21 cellular contexts compared by ENCODE assay signal in the genomic region with DNA sequence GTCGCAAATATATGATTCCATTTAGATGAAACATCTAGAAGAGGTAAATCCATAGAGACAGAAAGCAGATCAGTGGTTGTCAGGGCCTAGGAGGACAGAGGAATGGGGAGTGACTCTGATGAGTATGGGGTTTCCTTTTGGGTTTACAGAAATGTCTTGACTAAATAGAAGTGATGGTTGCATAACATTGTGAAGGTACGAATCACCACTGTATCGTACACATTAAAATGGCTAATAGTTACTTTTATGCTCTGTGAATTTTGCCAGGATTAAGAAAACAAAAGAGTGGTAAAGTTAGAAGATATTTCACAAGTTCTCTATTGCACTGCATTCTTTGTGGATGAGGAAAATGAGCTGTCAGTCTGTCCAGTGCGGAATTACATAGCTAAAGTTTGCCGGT.
DNase-seq lines count a peak whose midpoint lies in the region; ATAC-seq, FAIRE-seq and TF ChIP-seq lines count a peak whose summit lies in the region.
"Had no signal": no experiment of that assay in that cellular context is flagged by ENCODE, and none has a peak within 500 bp of the region (broad histone marks: within the 10 kb centered on the region; RNA-seq: fewer than 3 reads in every experiment).

No MANE protein-coding gene starts in this region.

- no peaks in the 10 kb centered on the region for H3K36me3 Mint-ChIP-seq in activated T-helper 1 cell treated with anti-CD3 and anti-CD28 coated beads, Interleukin-12 subunit alpha, Interleukin-12 subunit beta, Interleukin-2, Interleukin-4 antibody, amounts not matched to agents 30 ng/mL and 10 ng/mL and 1 ng/mL, durations not matched to agents 14 hours and 24 hours and 36 hours (ENCODE audit: low read depth)
- H3K36me3 Mint-ChIP-seq: type B pancreatic cell had no signal

- DNase-seq in GM12892 (ENCODE audit: insufficient read length) = no peak
- DNase-seq in fibroblast of the aortic adventitia (ENCODE audit: low read depth) = peak; percentile 89
- DNase-seq in stromal cell of bone marrow (ENCODE audit: low read depth) = peak; percentile 51
- DNase-seq in activated T-helper 1 cell treated with anti-CD3 and anti-CD28 coated beads, Interleukin-12 subunit alpha, Interleukin-12 subunit beta, Interleukin-2, Interleukin-4 antibody, amounts not matched to agents 30 ng/mL and 10 ng/mL and 1 ng/mL, durations not matched to agents 14 hours and 24 hours and 36 hours (ENCODE audit: low spot score) = no peak
- no peak for DNase-seq in posterior vena cava (ENCODE audit: low spot score)
- no peak for DNase-seq in LoVo (ENCODE audit: low spot score)
- DNase-seq: activated B cell treated with CpG ODN at 0.5 μM for 24 hours; activated naive CD4-positive, alpha-beta T cell treated with Interleukin-2 at 50 U/mL for 16 hours; Caco-2; central memory CD4-positive, alpha-beta T cell; head of caudate nucleus; left cardiac atrium; NCI-H1417; NCI-H2227 treated with DMSO at 0.1 percent for 48 hours; retina; stimulated activated CD4-positive, alpha-beta T cell treated with anti-CD3 and anti-CD28 coated beads, Interleukin-2, amount 100 ng/mL, for 48 hours; SW 1271 had no signal

- H3K4me3 ChIP-seq in fibroblast of the aortic adventitia (ENCODE audit: low read depth, low read length) = no peak overlapping the region

- H3K27ac Mint-ChIP-seq in activated T-helper 1 cell treated with anti-CD3 and anti-CD28 coated beads, Interleukin-12 subunit alpha, Interleukin-12 subunit beta, Interleukin-2, Interleukin-4 antibody, amounts not matched to agents 30 ng/mL and 10 ng/mL and 1 ng/mL, durations not matched to agents 14 hours and 24 hours and 36 hours = no peak overlapping the region
- H3K27ac Mint-ChIP-seq: activated B cell treated with CpG ODN at 0.5 μM for 24 hours, IgD-negative memory B cell, type B pancreatic cell had no signal

- peak; percentile 86 for ATAC-seq in SK-N-SH treated with all-trans-retinoic acid at 6 μM for 48 hours

- peak; percentile 48 for FAIRE-seq in GM12892 (lab: Jason Lieb, UNC)
- FAIRE-seq: H1 had no signal

- H3K4me3 Mint-ChIP-seq in activated T-helper 1 cell treated with anti-CD3 and anti-CD28 coated beads, Interleukin-12 subunit alpha, Interleukin-12 subunit beta, Interleukin-2, Interleukin-4 antibody, amounts not matched to agents 30 ng/mL and 10 ng/mL and 1 ng/mL, durations not matched to agents 14 hours and 24 hours and 36 hours = no peak overlapping the region
- H3K4me3 Mint-ChIP-seq: activated B cell treated with CpG ODN at 0.5 μM for 24 hours, IgD-negative memory B cell, type B pancreatic cell had no signal

- no peaks in the 10 kb centered on the region for H3K27me3 Mint-ChIP-seq in activated T-helper 1 cell treated with anti-CD3 and anti-CD28 coated beads, Interleukin-12 subunit alpha, Interleukin-12 subunit beta, Interleukin-2, Interleukin-4 antibody, amounts not matched to agents 30 ng/mL and 10 ng/mL and 1 ng/mL, durations not matched to agents 14 hours and 24 hours and 36 hours (ENCODE audit: insufficient read depth)
- H3K27me3 Mint-ChIP-seq: activated B cell treated with CpG ODN at 0.5 μM for 24 hours had no signal

- no peak for TF ChIP-seq CTCF in fibroblast of the aortic adventitia (IDR thresholded peaks at IDR 0.05; ENCODE audit: insufficient read depth, low read length)

- intact Hi-C loops in activated T-helper 1 cell treated with anti-CD3 and anti-CD28 coated beads, Interleukin-12 subunit alpha, Interleukin-12 subunit beta, Interleukin-2, Interleukin-4 antibody, amounts not matched to agents 30 ng/mL and 10 ng/mL and 1 ng/mL, durations not matched to agents 14 hours and 24 hours and 36 hours (cut with micrococcal nuclease) = no loop called here
- intact Hi-C loops in posterior vena cava (cut with DNase I) = no loop called here

- TF ChIP-seq POLR2A in GM12892 (IDR thresholded peaks at IDR 0.05; ENCODE audit: low read depth, low read length) = no peak

- H3K4me1 Mint-ChIP-seq in activated T-helper 1 cell treated with anti-CD3 and anti-CD28 coated beads, Interleukin-12 subunit alpha, Interleukin-12 subunit beta, Interleukin-2, Interleukin-4 antibody, amounts not matched to agents 30 ng/mL and 10 ng/mL and 1 ng/mL, durations not matched to agents 14 hours and 24 hours and 36 hours (ENCODE audit: low read depth) = no peaks in the 10 kb centered on the region

- no peaks in the 10 kb centered on the region for H3K9me3 Mint-ChIP-seq in activated T-helper 1 cell treated with anti-CD3 and anti-CD28 coated beads, Interleukin-12 subunit alpha, Interleukin-12 subunit beta, Interleukin-2, Interleukin-4 antibody, amounts not matched to agents 30 ng/mL and 10 ng/mL and 1 ng/mL, durations not matched to agents 14 hours and 24 hours and 36 hours
- H3K9me3 Mint-ChIP-seq: activated B cell treated with CpG ODN at 0.5 μM for 24 hours, IgD-negative memory B cell had no signal

TF ChIP-seq in SK-N-SH treated with all-trans-retinoic acid at 6 μM for 48 hours, 23 proteins besides CTCF, POLR2A, EP300 and RAD21:
- TF ChIP-seq ISL1 (CRISPR knock-in tag; IDR thresholded peaks at IDR 0.05) = peak; percentile 27
- TF ChIP-seq, protein P1, sequence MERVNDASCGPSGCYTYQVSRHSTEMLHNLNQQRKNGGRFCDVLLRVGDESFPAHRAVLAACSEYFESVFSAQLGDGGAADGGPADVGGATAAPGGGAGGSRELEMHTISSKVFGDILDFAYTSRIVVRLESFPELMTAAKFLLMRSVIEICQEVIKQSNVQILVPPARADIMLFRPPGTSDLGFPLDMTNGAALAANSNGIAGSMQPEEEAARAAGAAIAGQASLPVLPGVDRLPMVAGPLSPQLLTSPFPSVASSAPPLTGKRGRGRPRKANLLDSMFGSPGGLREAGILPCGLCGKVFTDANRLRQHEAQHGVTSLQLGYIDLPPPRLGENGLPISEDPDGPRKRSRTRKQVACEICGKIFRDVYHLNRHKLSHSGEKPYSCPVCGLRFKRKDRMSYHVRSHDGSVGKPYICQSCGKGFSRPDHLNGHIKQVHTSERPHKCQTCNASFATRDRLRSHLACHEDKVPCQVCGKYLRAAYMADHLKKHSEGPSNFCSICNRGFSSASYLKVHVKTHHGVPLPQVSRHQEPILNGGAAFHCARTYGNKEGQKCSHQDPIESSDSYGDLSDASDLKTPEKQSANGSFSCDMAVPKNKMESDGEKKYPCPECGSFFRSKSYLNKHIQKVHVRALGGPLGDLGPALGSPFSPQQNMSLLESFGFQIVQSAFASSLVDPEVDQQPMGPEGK (CRISPR knock-in tag; IDR thresholded peaks at IDR 0.05; ENCODE audit: borderline replicate concordance) = no peak

Comparison
In these comparisons a context has a peak if more than half of its experiments do, and no peak if none do; other contexts are left out.
1. DNase-seq: peak in fibroblast of the aortic adventitia (single experiment) and stromal cell of bone marrow (single experiment); none in GM12892 (single experiment), activated T-helper 1 cell treated with anti-CD3 and anti-CD28 coated beads, Interleukin-12 subunit alpha, Interleukin-12 subunit beta, Interleukin-2, Interleukin-4 antibody, amounts not matched to agents 30 ng/mL and 10 ng/mL and 1 ng/mL, durations not matched to agents 14 hours and 24 hours and 36 hours (single experiment), posterior vena cava (single experiment) and LoVo (single experiment).